Comparison of ENCODE assay signal across 8 cellular contexts in genomic region chr2:174247474-174248186, GRCh38. TPM values are rescaled to one million over a fixed set of nuclear protein-coding genes. Genes with fewer than 3 reads are reported as not detected.
DNase-seq lines count a peak whose midpoint lies in the region; ATAC-seq and TF ChIP-seq lines count a peak whose summit lies in the region.

No MANE protein-coding gene starts in this region.

- BruUV-seq in HCT116 (replicated peaks; lab: Mats Ljungman, UMichigan) = no TSS peak

- no peaks in the 10 kb centered on the region for H3K9me2 ChIP-seq in HCT116 (ENCODE audit: insufficient read depth)

- intact Hi-C loops in HCT116 (cut with micrococcal nuclease) = loop anchor here (2.0 to 5.0 kb wide), 3 partner anchors 90 to 285 kb away; no protein-coding TSS in a partner anchor

- in situ Hi-C loops in astrocyte of the cerebellum (cut with HindIII; ENCODE audit: low sequenced_read_pairs) = no loop called here
- in situ Hi-C loops in G401 (cut with HindIII; ENCODE audit: low sequenced_read_pairs) = no loop called here

- H3K9me3 ChIP-seq in HCT116 (ENCODE audit: control insufficient read depth in 1 of 2, insufficient read depth in 1 of 2, low read depth in 1 of 2, low read length in 2 of 2) (no peaks in the 10 kb centered on the region), MG63 (no peaks in the 10 kb centered on the region)

- H3K4me3 ChIP-seq in HCT116 (replicated peaks in 1 of 2; ENCODE audit: low read depth in 1 of 2, low read length in 2 of 2) (peak overlapping the region; percentile 77 to 91), MG63 (peak overlapping the region; percentile 82), astrocyte of the cerebellum (ENCODE audit: low read depth, low read length) (peak overlapping the region; percentile 84)

- ATAC-seq in HCT116 = no peak

- H3K4me1 ChIP-seq in HCT116 (ENCODE audit: control insufficient read depth in 1 of 2, insufficient read depth in 2 of 2, low read length in 2 of 2) = peaks cover 13 to 28% of the 10 kb centered on the region in 2 experiments

- peaks cover 57% of the 10 kb centered on the region for H3K79me2 ChIP-seq in HCT116 (ENCODE audit: insufficient read depth, low read length)

- H3K4me2 ChIP-seq in HCT116 (ENCODE audit: low read length) = peak overlapping the region; percentile 95

- H3K36me3 ChIP-seq in HCT116 (ENCODE audit: control insufficient read depth in 1 of 2, insufficient read depth in 2 of 2, low read length in 2 of 2) = peaks cover 7 to 23% of the 10 kb centered on the region in 2 experiments; a peak in 2 of 4 replicates
- peaks cover 37% of the 10 kb centered on the region for H3K36me3 ChIP-seq in MG63

- H4K20me1 ChIP-seq in HCT116 (ENCODE audit: insufficient read depth) = peaks cover 8% of the 10 kb centered on the region; the same call in 1 of the 2 replicates

- H2AFZ ChIP-seq in HCT116 (ENCODE audit: low read depth, low read length, poor library complexity, severe bottlenecking) = no peak overlapping the region

- H3K9ac ChIP-seq in HCT116 (ENCODE audit: low read length) = peak overlapping the region; percentile 81

- no peak for TF ChIP-seq RAD21 in HCT116 (IDR thresholded peaks at IDR 0.05; ENCODE audit: low read depth)

- CTCF ChIA-PET in HCT116 (lab: Charles Lee) = no interaction called here

- POLR2A ChIA-PET in HCT116 (lab: Charles Lee) = interaction anchor here (0.9 to 2.0 kb wide), 5 partner anchors 12 to 94 kb away, joined by 3 to 12 read pairs (median 6); no protein-coding TSS in a partner anchor

- RAD21 ChIA-PET in HCT116 (lab: Charles Lee; ENCODE audit: low non-redundant PET in 1 of 2, low total read pairs in 2 of 2, uncharacterized antibody in 2 of 2, unreplicated experiment in 2 of 2) = no interaction called here

- TF ChIP-seq CTCF in HCT116 (IDR thresholded peaks at IDR 0.05 in 2 of 3, conservative IDR thresholded peaks at IDR 0.05 in 1 of 3; ENCODE audit: borderline replicate concordance in 1 of 3, insufficient read depth in 1 of 3, low read depth in 2 of 3, low read length in 2 of 3) = no peak
- no peak for TF ChIP-seq CTCF in astrocyte of the cerebellum (IDR thresholded peaks at IDR 0.05; ENCODE audit: low read depth, low read length, missing control alignments)

- DNase-seq in NCI-H1417 (lab: John Stamatoyannopoulos, UW) (peak in 2 of 3 experiments; percentile 1 to 21), NCI-H1417 treated with DMSO at 0.1 percent for 48 hours (lab: John Stamatoyannopoulos, UW) (no peak), HCT116 (ENCODE audit: low read depth, low spot score) (no peak), MG63 (no peak), astrocyte of the cerebellum (ENCODE audit: low read depth) (no peak), iPS-NIHi7 (ENCODE audit: extremely low spot score) (peak; percentile 38), smooth muscle cell of the brain vasculature (ENCODE audit: low read depth, low spot score) (peak; percentile 3), G401 (ENCODE audit: low spot score) (no peak)

- no peaks in the 10 kb centered on the region for H3K27me3 ChIP-seq in HCT116 (ENCODE audit: insufficient read depth, low read length)
- no peaks in the 10 kb centered on the region for H3K27me3 ChIP-seq in MG63

- TF ChIP-seq POLR2A in HCT116 (IDR thresholded peaks at IDR 0.05; ENCODE audit: borderline replicate concordance, extremely low read depth, insufficient read depth, insufficient read length) = no peak

- H3K27ac ChIP-seq in HCT116 (ENCODE audit: low read depth, low read length) = peak overlapping the region; percentile 65

TF ChIP-seq in HCT116, 20 proteins besides CTCF, POLR2A, EP300 and RAD21:
- TF ChIP-seq CEBPB (IDR thresholded peaks at IDR 0.05; ENCODE audit: low read depth) (no peak), ZNF274 (IDR thresholded peaks at IDR 0.05; ENCODE audit: low read depth, low read length) (no peak), YY1 (IDR thresholded peaks at IDR 0.05; ENCODE audit: extremely low read depth, insufficient replicate concordance, low read depth, low read length) (no peak), TCF7L2 (IDR thresholded peaks at IDR 0.05; ENCODE audit: borderline replicate concordance, extremely low read depth, insufficient read depth, insufficient read length) (no peak), ZFX (IDR thresholded peaks at IDR 0.05) (no peak), REST (IDR thresholded peaks at IDR 0.05; ENCODE audit: low read depth) (no peak)

RNA-seq across cellular contexts. Expression of gene OLA1, which starts 0.7 kb away (rescaled TPM):
- total RNA-seq in HCT116 (2021; ENCODE audit: unreplicated experiment) = 219 TPM
- 127 and 183 TPM in 2 replicates for polyA plus RNA-seq in HCT116 (2012)
- 232 and 416 TPM in 2 replicates for total RNA-seq in MG63 (2014; rRNA removed; shearing (Covaris generic); ENCODE audit: low replicate concordance)
- 149 and 250 TPM in 2 replicates for total RNA-seq in G401 (2014; rRNA removed; shearing (Covaris generic))

Comparison
In these comparisons a context has a peak if more than half of its experiments do, and no peak if none do; other contexts are left out.
1. DNase-seq: peak in NCI-H1417 (2 of 3), iPS-NIHi7 (single experiment) and smooth muscle cell of the brain vasculature (single experiment); none in NCI-H1417 treated with DMSO at 0.1 percent for 48 hours (single experiment), HCT116 (single experiment), MG63 (single experiment), astrocyte of the cerebellum (single experiment) and G401 (single experiment).
2. Peak in every context shown above with its lines, with median percentiles within 50 percentile points of each other: H3K4me3 ChIP-seq.